ENCODE assay signal across 1 cellular context in genomic region chr3:108221911-108222812, GRCh38.
TF ChIP-seq lines count a peak whose summit lies in the region.

Gene IFT57 (minus strand): TSS chr3:108222424. CDS start chr3:108222322, 102 bp downstream.

TF ChIP-seq in K562, 482 proteins besides CTCF, POLR2A, EP300 and RAD21 (continued from another document and continues in another):
- TF ChIP-seq THAP7 (CRISPR knock-in tag; IDR thresholded peaks at IDR 0.05) (no peak), XRCC3 (IDR thresholded peaks at IDR 0.05) (no peak), ZFX (CRISPR knock-in tag; IDR thresholded peaks at IDR 0.05) (peak; percentile 100), PHB2 (IDR thresholded peaks at IDR 0.05; ENCODE audit: low read depth) (no peak), MED1 (CRISPR knock-in tag; IDR thresholded peaks at IDR 0.05; ENCODE audit: borderline replicate concordance) (no peak), MYNN (IDR thresholded peaks at IDR 0.05) (peak; percentile 96), MYNN (CRISPR knock-in tag; IDR thresholded peaks at IDR 0.05) (peak; percentile 64; the same call in 1 of the 2 replicates), POLR2AphosphoS5 (IDR thresholded peaks at IDR 0.05; ENCODE audit: control insufficient read depth, insufficient read depth, low read depth, low read length) (peak; percentile 56), TEAD1 (CRISPR knock-in tag; IDR thresholded peaks at IDR 0.05) (peak in 1 of 2 experiments; percentile 59; a peak in 1 of 4 replicates), TFAM (CRISPR knock-in tag; conservative IDR thresholded peaks at IDR 0.05) (no peak), NCOR1 (IDR thresholded peaks at IDR 0.05) (no peak), ZNF175 (CRISPR knock-in tag; IDR thresholded peaks at IDR 0.05; ENCODE audit: low read depth) (no peak), CHD2 (IDR thresholded peaks at IDR 0.05; ENCODE audit: low read depth, low read length) (no peak), BMI1 (IDR thresholded peaks at IDR 0.05; ENCODE audit: low read length) (0 out of 2 replicates have a peak, but pooled peaks have one; percentile 38), UBTF (IDR thresholded peaks at IDR 0.05; ENCODE audit: borderline replicate concordance in 1 of 2, low read depth in 2 of 2, low read length in 2 of 2) (0 out of 4 replicates have a peak, but pooled peaks of 1 of the 2 experiments have one; percentile 35), ZKSCAN8 (CRISPR knock-in tag; IDR thresholded peaks at IDR 0.05) (no peak), HNRNPK (IDR thresholded peaks at IDR 0.05; ENCODE audit: low read depth, low read length, poor library complexity, severe bottlenecking) (no peak), TBL1XR1 (IDR thresholded peaks at IDR 0.05; ENCODE audit: low read length in 2 of 2) (no peak), ZNF639 (CRISPR knock-in tag; conservative IDR thresholded peaks at IDR 0.05 in 1 of 2, IDR thresholded peaks at IDR 0.05 in 1 of 2) (no peak; a peak in 1 of 4 replicates), ZFP36 (IDR thresholded peaks at IDR 0.05; ENCODE audit: low read depth, low read length, partially characterized antibody) (no peak), L3MBTL2 (IDR thresholded peaks at IDR 0.05) (peak; percentile 71; the same call in 1 of the 2 replicates)
- TF ChIP-seq, protein P1, sequence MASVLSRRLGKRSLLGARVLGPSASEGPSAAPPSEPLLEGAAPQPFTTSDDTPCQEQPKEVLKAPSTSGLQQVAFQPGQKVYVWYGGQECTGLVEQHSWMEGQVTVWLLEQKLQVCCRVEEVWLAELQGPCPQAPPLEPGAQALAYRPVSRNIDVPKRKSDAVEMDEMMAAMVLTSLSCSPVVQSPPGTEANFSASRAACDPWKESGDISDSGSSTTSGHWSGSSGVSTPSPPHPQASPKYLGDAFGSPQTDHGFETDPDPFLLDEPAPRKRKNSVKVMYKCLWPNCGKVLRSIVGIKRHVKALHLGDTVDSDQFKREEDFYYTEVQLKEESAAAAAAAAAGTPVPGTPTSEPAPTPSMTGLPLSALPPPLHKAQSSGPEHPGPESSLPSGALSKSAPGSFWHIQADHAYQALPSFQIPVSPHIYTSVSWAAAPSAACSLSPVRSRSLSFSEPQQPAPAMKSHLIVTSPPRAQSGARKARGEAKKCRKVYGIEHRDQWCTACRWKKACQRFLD (CRISPR knock-in tag; IDR thresholded peaks at IDR 0.05): no peak
- TF ChIP-seq, protein P2, sequence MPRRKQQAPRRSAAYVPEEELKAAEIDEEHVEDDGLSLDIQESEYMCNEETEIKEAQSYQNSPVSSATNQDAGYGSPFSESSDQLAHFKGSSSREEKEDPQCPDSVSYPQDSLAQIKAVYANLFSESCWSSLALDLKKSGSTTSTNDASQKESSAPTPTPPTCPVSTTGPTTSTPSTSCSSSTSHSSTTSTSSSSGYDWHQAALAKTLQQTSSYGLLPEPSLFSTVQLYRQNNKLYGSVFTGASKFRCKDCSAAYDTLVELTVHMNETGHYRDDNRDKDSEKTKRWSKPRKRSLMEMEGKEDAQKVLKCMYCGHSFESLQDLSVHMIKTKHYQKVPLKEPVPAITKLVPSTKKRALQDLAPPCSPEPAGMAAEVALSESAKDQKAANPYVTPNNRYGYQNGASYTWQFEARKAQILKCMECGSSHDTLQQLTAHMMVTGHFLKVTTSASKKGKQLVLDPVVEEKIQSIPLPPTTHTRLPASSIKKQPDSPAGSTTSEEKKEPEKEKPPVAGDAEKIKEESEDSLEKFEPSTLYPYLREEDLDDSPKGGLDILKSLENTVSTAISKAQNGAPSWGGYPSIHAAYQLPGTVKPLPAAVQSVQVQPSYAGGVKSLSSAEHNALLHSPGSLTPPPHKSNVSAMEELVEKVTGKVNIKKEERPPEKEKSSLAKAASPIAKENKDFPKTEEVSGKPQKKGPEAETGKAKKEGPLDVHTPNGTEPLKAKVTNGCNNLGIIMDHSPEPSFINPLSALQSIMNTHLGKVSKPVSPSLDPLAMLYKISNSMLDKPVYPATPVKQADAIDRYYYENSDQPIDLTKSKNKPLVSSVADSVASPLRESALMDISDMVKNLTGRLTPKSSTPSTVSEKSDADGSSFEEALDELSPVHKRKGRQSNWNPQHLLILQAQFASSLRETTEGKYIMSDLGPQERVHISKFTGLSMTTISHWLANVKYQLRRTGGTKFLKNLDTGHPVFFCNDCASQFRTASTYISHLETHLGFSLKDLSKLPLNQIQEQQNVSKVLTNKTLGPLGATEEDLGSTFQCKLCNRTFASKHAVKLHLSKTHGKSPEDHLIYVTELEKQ (CRISPR knock-in tag; IDR thresholded peaks at IDR 0.05): no peak
- TF ChIP-seq, protein P3, sequence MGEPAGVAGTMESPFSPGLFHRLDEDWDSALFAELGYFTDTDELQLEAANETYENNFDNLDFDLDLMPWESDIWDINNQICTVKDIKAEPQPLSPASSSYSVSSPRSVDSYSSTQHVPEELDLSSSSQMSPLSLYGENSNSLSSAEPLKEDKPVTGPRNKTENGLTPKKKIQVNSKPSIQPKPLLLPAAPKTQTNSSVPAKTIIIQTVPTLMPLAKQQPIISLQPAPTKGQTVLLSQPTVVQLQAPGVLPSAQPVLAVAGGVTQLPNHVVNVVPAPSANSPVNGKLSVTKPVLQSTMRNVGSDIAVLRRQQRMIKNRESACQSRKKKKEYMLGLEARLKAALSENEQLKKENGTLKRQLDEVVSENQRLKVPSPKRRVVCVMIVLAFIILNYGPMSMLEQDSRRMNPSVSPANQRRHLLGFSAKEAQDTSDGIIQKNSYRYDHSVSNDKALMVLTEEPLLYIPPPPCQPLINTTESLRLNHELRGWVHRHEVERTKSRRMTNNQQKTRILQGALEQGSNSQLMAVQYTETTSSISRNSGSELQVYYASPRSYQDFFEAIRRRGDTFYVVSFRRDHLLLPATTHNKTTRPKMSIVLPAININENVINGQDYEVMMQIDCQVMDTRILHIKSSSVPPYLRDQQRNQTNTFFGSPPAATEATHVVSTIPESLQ (CRISPR knock-in tag; IDR thresholded peaks at IDR 0.05): no peak
- TF ChIP-seq, protein P4, sequence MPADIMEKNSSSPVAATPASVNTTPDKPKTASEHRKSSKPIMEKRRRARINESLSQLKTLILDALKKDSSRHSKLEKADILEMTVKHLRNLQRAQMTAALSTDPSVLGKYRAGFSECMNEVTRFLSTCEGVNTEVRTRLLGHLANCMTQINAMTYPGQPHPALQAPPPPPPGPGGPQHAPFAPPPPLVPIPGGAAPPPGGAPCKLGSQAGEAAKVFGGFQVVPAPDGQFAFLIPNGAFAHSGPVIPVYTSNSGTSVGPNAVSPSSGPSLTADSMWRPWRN (IDR thresholded peaks at IDR 0.05; ENCODE audit: low read depth): no peak
- TF ChIP-seq, protein P5, sequence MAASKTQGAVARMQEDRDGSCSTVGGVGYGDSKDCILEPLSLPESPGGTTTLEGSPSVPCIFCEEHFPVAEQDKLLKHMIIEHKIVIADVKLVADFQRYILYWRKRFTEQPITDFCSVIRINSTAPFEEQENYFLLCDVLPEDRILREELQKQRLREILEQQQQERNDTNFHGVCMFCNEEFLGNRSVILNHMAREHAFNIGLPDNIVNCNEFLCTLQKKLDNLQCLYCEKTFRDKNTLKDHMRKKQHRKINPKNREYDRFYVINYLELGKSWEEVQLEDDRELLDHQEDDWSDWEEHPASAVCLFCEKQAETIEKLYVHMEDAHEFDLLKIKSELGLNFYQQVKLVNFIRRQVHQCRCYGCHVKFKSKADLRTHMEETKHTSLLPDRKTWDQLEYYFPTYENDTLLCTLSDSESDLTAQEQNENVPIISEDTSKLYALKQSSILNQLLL (CRISPR knock-in tag; IDR thresholded peaks at IDR 0.05; ENCODE audit: borderline replicate concordance): no peak
- TF ChIP-seq, protein P6, sequence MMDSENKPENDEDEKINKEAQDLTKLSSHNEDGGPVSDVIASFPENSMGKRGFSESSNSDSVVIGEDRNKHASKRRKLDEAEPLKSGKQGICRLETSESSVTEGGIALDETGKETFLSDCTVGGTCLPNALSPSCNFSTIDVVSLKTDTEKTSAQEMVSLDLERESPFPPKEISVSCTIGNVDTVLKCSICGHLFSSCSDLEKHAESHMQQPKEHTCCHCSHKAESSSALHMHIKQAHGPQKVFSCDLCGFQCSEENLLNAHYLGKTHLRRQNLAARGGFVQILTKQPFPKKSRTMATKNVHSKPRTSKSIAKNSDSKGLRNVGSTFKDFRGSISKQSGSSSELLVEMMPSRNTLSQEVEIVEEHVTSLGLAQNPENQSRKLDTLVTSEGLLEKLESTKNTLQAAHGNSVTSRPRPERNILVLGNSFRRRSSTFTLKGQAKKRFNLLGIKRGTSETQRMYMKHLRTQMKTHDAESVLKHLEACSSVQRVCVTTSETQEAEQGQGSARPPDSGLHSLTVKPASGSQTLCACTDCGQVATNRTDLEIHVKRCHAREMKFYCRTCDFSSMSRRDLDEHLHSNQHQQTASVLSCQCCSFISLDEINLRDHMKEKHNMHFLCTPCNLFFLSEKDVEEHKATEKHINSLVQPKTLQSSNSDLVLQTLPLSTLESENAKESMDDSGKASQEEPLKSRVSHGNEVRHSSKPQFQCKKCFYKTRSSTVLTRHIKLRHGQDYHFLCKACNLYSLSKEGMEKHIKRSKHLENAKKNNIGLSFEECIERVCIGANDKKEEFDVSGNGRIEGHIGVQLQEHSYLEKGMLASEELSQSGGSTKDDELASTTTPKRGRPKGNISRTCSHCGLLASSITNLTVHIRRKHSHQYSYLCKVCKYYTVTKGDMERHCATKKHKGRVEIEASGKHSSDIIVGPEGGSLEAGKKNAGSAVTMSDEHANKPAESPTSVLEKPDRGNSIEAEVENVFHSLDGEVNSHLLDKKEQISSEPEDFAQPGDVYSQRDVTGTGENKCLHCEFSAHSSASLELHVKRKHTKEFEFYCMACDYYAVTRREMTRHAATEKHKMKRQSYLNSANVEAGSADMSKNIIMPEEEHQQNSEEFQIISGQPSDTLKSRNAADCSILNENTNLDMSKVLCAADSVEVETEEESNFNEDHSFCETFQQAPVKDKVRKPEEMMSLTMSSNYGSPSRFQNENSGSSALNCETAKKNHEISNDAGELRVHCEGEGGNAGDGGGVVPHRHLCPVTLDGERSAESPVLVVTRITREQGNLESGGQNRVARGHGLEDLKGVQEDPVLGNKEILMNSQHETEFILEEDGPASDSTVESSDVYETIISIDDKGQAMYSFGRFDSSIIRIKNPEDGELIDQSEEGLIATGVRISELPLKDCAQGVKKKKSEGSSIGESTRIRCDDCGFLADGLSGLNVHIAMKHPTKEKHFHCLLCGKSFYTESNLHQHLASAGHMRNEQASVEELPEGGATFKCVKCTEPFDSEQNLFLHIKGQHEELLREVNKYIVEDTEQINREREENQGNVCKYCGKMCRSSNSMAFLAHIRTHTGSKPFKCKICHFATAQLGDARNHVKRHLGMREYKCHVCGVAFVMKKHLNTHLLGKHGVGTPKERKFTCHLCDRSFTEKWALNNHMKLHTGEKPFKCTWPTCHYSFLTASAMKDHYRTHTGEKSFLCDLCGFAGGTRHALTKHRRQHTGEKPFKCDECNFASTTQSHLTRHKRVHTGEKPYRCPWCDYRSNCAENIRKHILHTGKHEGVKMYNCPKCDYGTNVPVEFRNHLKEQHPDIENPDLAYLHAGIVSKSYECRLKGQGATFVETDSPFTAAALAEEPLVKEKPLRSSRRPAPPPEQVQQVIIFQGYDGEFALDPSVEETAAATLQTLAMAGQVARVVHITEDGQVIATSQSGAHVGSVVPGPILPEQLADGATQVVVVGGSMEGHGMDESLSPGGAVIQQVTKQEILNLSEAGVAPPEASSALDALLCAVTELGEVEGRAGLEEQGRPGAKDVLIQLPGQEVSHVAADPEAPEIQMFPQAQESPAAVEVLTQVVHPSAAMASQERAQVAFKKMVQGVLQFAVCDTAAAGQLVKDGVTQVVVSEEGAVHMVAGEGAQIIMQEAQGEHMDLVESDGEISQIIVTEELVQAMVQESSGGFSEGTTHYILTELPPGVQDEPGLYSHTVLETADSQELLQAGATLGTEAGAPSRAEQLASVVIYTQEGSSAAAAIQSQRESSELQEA (IDR thresholded peaks at IDR 0.05; ENCODE audit: low read depth): no peak
